In genomic region chr5:36875051-36875788, GRCh38 we compare ENCODE assay signal across 1 cellular context.
TF ChIP-seq lines count a peak whose summit lies in the region.

No MANE protein-coding gene starts in this region.

TF ChIP-seq in K562, 482 proteins besides CTCF, POLR2A, EP300 and RAD21 (continued from another document and continues in another):
- TF ChIP-seq AFF1 (IDR thresholded peaks at IDR 0.05; ENCODE audit: low read depth in 1 of 2, partially characterized antibody in 2 of 2) (peak in 1 of 2 experiments; percentile 21), MTA3 (IDR thresholded peaks at IDR 0.05; ENCODE audit: borderline replicate concordance) (peak; percentile 25; the same call in 1 of the 2 replicates), CLOCK (CRISPR knock-in tag; IDR thresholded peaks at IDR 0.05; ENCODE audit: borderline replicate concordance) (no peak), ZNF717 (CRISPR knock-in tag; IDR thresholded peaks at IDR 0.05) (no peak), CEBPZ (IDR thresholded peaks at IDR 0.05; ENCODE audit: borderline replicate concordance, low read depth, low read length) (no peak), PREB (CRISPR knock-in tag; IDR thresholded peaks at IDR 0.05) (no peak), FIP1L1 (IDR thresholded peaks at IDR 0.05; ENCODE audit: low read depth, low read length, poor library complexity, severe bottlenecking) (no peak), ARID1B (IDR thresholded peaks at IDR 0.05) (peak; percentile 42), MCM2 (IDR thresholded peaks at IDR 0.05; ENCODE audit: low read depth) (no peak), SIN3A (IDR thresholded peaks at IDR 0.05; ENCODE audit: borderline replicate concordance in 2 of 2, control insufficient read depth in 1 of 2, low read depth in 2 of 2, low read length in 2 of 2) (peak; percentile 21 to 44; a peak in 3 of 4 replicates), TOE1 (IDR thresholded peaks at IDR 0.05; ENCODE audit: borderline replicate concordance) (0 out of 2 replicates have a peak, but pooled peaks have one; percentile 10), TOE1 (CRISPR knock-in tag; IDR thresholded peaks at IDR 0.05; ENCODE audit: borderline replicate concordance, low read depth) (no peak), ZKSCAN8 (CRISPR knock-in tag; IDR thresholded peaks at IDR 0.05) (no peak), MECOM (CRISPR knock-in tag; IDR thresholded peaks at IDR 0.05) (peak; percentile 48; the same call in 1 of the 2 replicates), EGR1 (conservative IDR thresholded peaks at IDR 0.05) (peak; percentile 56), CXXC5 (CRISPR knock-in tag; IDR thresholded peaks at IDR 0.05) (peak; percentile 1; the same call in 1 of the 2 replicates), ZNF140 (CRISPR knock-in tag; IDR thresholded peaks at IDR 0.05) (no peak), CBX1 (IDR thresholded peaks at IDR 0.05; ENCODE audit: low read depth) (no peak), KHSRP (IDR thresholded peaks at IDR 0.05) (no peak), ZNF395 (CRISPR knock-in tag; IDR thresholded peaks at IDR 0.05) (0 out of 2 replicates have a peak, but pooled peaks have one; percentile 67), TEAD1 (CRISPR knock-in tag; IDR thresholded peaks at IDR 0.05) (0 out of 4 replicates have a peak, but pooled peaks of 1 of the 2 experiments have one; percentile 12), ZKSCAN1 (IDR thresholded peaks at IDR 0.05; ENCODE audit: low read depth, low read length) (no peak), MAZ (CRISPR knock-in tag; conservative IDR thresholded peaks at IDR 0.05 in 1 of 2, IDR thresholded peaks at IDR 0.05 in 1 of 2) (0 out of 4 replicates have a peak, but pooled peaks of 1 of the 2 experiments have one; percentile 1), MLLT1 (IDR thresholded peaks at IDR 0.05) (peak; percentile 30 to 33; a peak in 1 of 4 replicates), PBX2 (CRISPR knock-in tag; IDR thresholded peaks at IDR 0.05; ENCODE audit: low read depth) (no peak), PBX2 (tag; conservative IDR thresholded peaks at IDR 0.05; ENCODE audit: low read depth) (no peak), ZNF639 (CRISPR knock-in tag; conservative IDR thresholded peaks at IDR 0.05 in 1 of 2, IDR thresholded peaks at IDR 0.05 in 1 of 2) (no peak; a peak in 1 of 4 replicates), ZNF766 (CRISPR knock-in tag; conservative IDR thresholded peaks at IDR 0.05) (no peak; the same call in 1 of the 2 replicates), TCF7L2 (IDR thresholded peaks at IDR 0.05; ENCODE audit: low read depth, low read length) (no peak), SPI1 (IDR thresholded peaks at IDR 0.05; ENCODE audit: borderline replicate concordance, low read depth, low read length) (0 out of 2 replicates have a peak, but pooled peaks have one; percentile 1), ATF6 (CRISPR knock-in tag; IDR thresholded peaks at IDR 0.05) (no peak)
